In the genomic region with DNA sequence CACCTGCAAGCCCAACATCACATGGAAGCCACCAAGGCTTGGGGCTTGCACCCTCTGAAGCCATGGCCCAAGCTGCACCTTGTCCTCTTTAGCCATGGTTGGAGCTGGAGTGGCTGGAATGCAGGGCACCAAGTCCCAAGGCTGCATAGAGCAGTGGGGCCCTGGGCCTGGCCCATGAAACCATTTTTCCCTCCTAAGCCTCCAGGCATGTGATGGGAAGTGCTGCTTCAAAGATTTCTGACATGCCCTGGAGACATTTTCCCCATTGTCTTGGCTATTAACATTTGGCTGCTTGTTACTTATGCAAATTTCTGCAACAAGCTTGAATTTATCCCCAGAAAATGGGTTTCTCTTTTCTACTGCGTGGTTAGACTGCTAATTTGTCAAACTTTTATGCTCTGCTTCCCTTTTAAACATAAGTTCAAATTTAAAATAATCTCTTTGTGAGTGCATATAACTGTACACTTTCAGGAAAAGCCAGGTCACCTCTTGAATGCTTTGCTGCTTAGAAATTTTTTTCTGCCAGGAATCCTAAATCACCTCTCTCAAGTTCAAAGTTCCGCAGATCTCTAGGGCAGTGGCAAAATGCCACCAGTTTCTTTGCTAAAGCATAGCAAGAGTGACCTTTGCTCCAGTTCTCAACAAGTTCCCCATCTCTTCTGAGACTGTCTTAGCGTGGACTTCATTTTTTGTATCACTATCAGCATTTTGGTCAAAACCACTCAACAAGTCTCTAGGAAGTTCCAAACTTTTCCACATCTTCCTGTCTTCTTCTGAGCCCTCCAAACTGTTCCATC, we compare ENCODE assay signal across 8 cellular contexts.
DNase-seq lines count a peak whose midpoint lies in the region; ATAC-seq, FAIRE-seq and TF ChIP-seq lines count a peak whose summit lies in the region.
"Not testable (repeated sequence)": the region's sequence is repeated elsewhere in the genome, so short reads cannot be mapped to it uniquely, and the experiment has no call there.

No MANE protein-coding gene starts in this region.

- not testable (repeated sequence) for H2BK15ac ChIP-seq in neuronal stem cell (ENCODE audit: low read length)

- not testable (repeated sequence) for H3K9me3 ChIP-seq in A549; HEK293 (ENCODE audit: control insufficient read depth, insufficient read depth, low read depth, low read length); body of pancreas; left lung; right lobe of liver; small intestine (ENCODE audit: control insufficient read depth, low read depth)
- peaks cover 0 to 17% of the 10 kb centered on the region in 2 donors for H3K9me3 ChIP-seq in neuronal stem cell (replicated peaks in 1 of 2; ENCODE audit: control insufficient read depth in 2 of 2, insufficient read depth in 1 of 2, low read depth in 1 of 2, low read length in 2 of 2)

- H2BK120ac ChIP-seq in neuronal stem cell (ENCODE audit: low read depth, low read length) = not testable (repeated sequence)

- not testable (repeated sequence) for H3K27ac ChIP-seq in A549; HEK293 (ENCODE audit: extremely low read depth, low read depth, low read length); left lung; neuronal stem cell (replicated peaks; ENCODE audit: low read length); small intestine (ENCODE audit: low read depth in 1 of 2, low read length in 1 of 2)
- peak overlapping the region in 3 of 4 donors; percentile 7 to 27 (median 21) for H3K27ac ChIP-seq in body of pancreas
- peak overlapping the region in 1 of 3 donors; percentile 4 for H3K27ac ChIP-seq in right lobe of liver

- TF ChIP-seq POLR2A in A549 (IDR thresholded peaks at IDR 0.05; ENCODE audit: low read length); body of pancreas (IDR thresholded peaks at IDR 0.05); right lobe of liver (IDR thresholded peaks at IDR 0.05): not testable (repeated sequence)

- not testable (repeated sequence) for TF ChIP-seq RAD21 in A549 (conservative IDR thresholded peaks at IDR 0.05 in 1 of 2, IDR thresholded peaks at IDR 0.05 in 1 of 2)

- H4K8ac ChIP-seq in neuronal stem cell (ENCODE audit: low read depth, low read length) = not testable (repeated sequence)

- H3K36me3 ChIP-seq in HEK293 (ENCODE audit: control insufficient read depth in 2 of 2, insufficient read depth in 1 of 2, low read length in 2 of 2); body of pancreas (replicated peaks in 1 of 2; ENCODE audit: insufficient read depth in 1 of 2, low read depth in 2 of 2); left lung; right lobe of liver; neuronal stem cell (replicated peaks in 1 of 2; ENCODE audit: control insufficient read depth in 2 of 2, insufficient read depth in 2 of 2, low read length in 2 of 2); small intestine (ENCODE audit: control insufficient read depth in 2 of 2, insufficient read depth in 2 of 2, low read length in 2 of 2): not testable (repeated sequence)

- not testable (repeated sequence) for TF ChIP-seq EP300 in A549 (IDR thresholded peaks at IDR 0.05)

- H3K79me1 ChIP-seq in neuronal stem cell (ENCODE audit: low read depth, low read length) = not testable (repeated sequence)

- not testable (repeated sequence) for H2AFZ ChIP-seq in neuronal stem cell (ENCODE audit: low read length)

- CTCF ChIA-PET in A549 (lab: Yijun Ruan, JAX) = not testable (repeated sequence)
- CTCF ChIA-PET in HEK293 (lab: Yijun Ruan, JAX) = interaction anchor here (0.6 kb wide), 1 partner anchor 39 kb away, joined by 3 read pairs; no protein-coding TSS in a partner anchor

- ATAC-seq in A549, body of pancreas: not testable (repeated sequence)
- peak; percentile 27 for ATAC-seq in left lung
- ATAC-seq in right lobe of liver = peak; percentile 36 to 63 (median 48)

- not testable (repeated sequence) for H2AK5ac ChIP-seq in neuronal stem cell (ENCODE audit: low read depth, low read length)

- H3K9ac ChIP-seq in neuronal stem cell (ENCODE audit: low read depth, low read length, poor library complexity) = peak overlapping the region; percentile 27

- not testable (repeated sequence) for H3K18ac ChIP-seq in neuronal stem cell (ENCODE audit: low read length)

- H4K91ac ChIP-seq in neuronal stem cell (ENCODE audit: low read depth, low read length, poor library complexity) = not testable (repeated sequence)

- not testable (repeated sequence) for FAIRE-seq in A549 (lab: Jason Lieb, UNC); small intestine (lab: Jason Lieb, UNC)

- not testable (repeated sequence) for H3K4ac ChIP-seq in neuronal stem cell (ENCODE audit: low read length)

- WGBS in A549 (ENCODE audit: missing lambda C conversion rate) = 13% methylated on average over 3 of the region's 3 CpGs
- WGBS in body of pancreas, 2 donors = 42 to 43% methylated on average over 3 of the region's 3 CpGs
- WGBS in right lobe of liver (ENCODE audit: insufficient coverage, low coverage, low lambda C conversion rate, missing lambda C conversion rate) = 8% methylated on average over 3 of the region's 3 CpGs
- WGBS in neuronal stem cell (ENCODE audit: extremely low coverage in 2 of 2, insufficient read length in 2 of 2, insufficient replicate concordance in 1 of 2), 2 donors = no CpG with 5 or more reads among the region's 3 CpGs
- 34 to 45% (median 38%) methylated on average over 3 of the region's 3 CpGs for WGBS in small intestine, 3 donors

- not testable (repeated sequence) for H3K14ac ChIP-seq in neuronal stem cell (ENCODE audit: low read length)

- not testable (repeated sequence) for H3K4me2 ChIP-seq in A549; neuronal stem cell (ENCODE audit: insufficient read depth, low read length, poor library complexity, severe bottlenecking)

- intact Hi-C loops in body of pancreas (cut with DNase I); left lung (cut with DNase I); right lobe of liver (cut with DNase I): not testable (repeated sequence)

- not testable (repeated sequence) for DNase-seq in A549 (ENCODE audit: low read depth in 1 of 2, low spot score in 1 of 2); left lung; neuronal stem cell (ENCODE audit: low spot score)
- peak; percentile 3 for DNase-seq in NOMO-1 treated with dmso at 0.1 percent for 144 hours (lab: John Stamatoyannopoulos, UW; ENCODE audit: unreplicated experiment)
- peak; percentile 43 to 75 (median 68) for DNase-seq in body of pancreas
- DNase-seq in right lobe of liver = peak in 1 of 3 donors; percentile 67
- DNase-seq in small intestine = peak; percentile 75

- POLR2A ChIA-PET in A549 (lab: Yijun Ruan, JAX); HEK293 (lab: Yijun Ruan, JAX): not testable (repeated sequence)

- not testable (repeated sequence) for H3K4me1 ChIP-seq in A549; HEK293 (ENCODE audit: control insufficient read depth, insufficient read depth, low read length); left lung; neuronal stem cell (ENCODE audit: control insufficient read depth in 2 of 2, insufficient read depth in 1 of 2, low read depth in 1 of 2, low read length in 2 of 2); small intestine (ENCODE audit: control insufficient read depth in 2 of 2, insufficient read depth in 1 of 2, low read depth in 1 of 2, low read length in 1 of 2)
- H3K4me1 ChIP-seq in body of pancreas (peaks cover 50% of the 10 kb centered on the region), right lobe of liver (peaks cover 0 to 25% (median 11%) of the 10 kb centered on the region in 4 donors)

- not testable (repeated sequence) for H3K27me3 ChIP-seq in body of pancreas; left lung; right lobe of liver; neuronal stem cell (ENCODE audit: control insufficient read depth in 3 of 3, insufficient read depth in 3 of 3, low read depth in 1 of 3, low read length in 3 of 3); small intestine (ENCODE audit: control insufficient read depth in 2 of 2, insufficient read depth in 2 of 2, low read length in 2 of 2)

- not testable (repeated sequence) for H3K4me3 ChIP-seq in A549; HEK293 (ENCODE audit: low read depth, low read length); body of pancreas; left lung; right lobe of liver; neuronal stem cell (ENCODE audit: low read length in 2 of 2); small intestine (ENCODE audit: low read depth in 1 of 2, low read length in 2 of 2)

- not testable (repeated sequence) for H2BK5ac ChIP-seq in neuronal stem cell (ENCODE audit: low read length)

- H2BK12ac ChIP-seq in neuronal stem cell (ENCODE audit: low read length) = not testable (repeated sequence)

- TF ChIP-seq CTCF in A549 (IDR thresholded peaks at IDR 0.05); HEK293 (tag by site-specific recombination; IDR thresholded peaks at IDR 0.05); body of pancreas (IDR thresholded peaks at IDR 0.05); left lung (IDR thresholded peaks at IDR 0.05); right lobe of liver (IDR thresholded peaks at IDR 0.05): not testable (repeated sequence)

- not testable (repeated sequence) for H3K23ac ChIP-seq in neuronal stem cell (ENCODE audit: low read depth, low read length, poor library complexity)

TF ChIP-seq in A549, 52 proteins besides CTCF, POLR2A, EP300 and RAD21:
- peak; percentile 65 for TF ChIP-seq ZFP36 (IDR thresholded peaks at IDR 0.05; ENCODE audit: borderline replicate concordance, partially characterized antibody)

TF ChIP-seq in HEK293, 187 proteins besides CTCF, POLR2A, EP300 and RAD21:
- TF ChIP-seq SETDB1 (IDR thresholded peaks at IDR 0.05; ENCODE audit: insufficient read length, low read length) (peak; percentile 47), TRIM28 (IDR thresholded peaks at IDR 0.05; ENCODE audit: borderline replicate concordance, low read length) (peak; percentile 70; the same call in 1 of the 2 replicates), ZNF585B (tag by site-specific recombination; IDR thresholded peaks at IDR 0.05) (peak; percentile 89)
